ENCODE assay signal across 11 cellular contexts in the genomic region with DNA sequence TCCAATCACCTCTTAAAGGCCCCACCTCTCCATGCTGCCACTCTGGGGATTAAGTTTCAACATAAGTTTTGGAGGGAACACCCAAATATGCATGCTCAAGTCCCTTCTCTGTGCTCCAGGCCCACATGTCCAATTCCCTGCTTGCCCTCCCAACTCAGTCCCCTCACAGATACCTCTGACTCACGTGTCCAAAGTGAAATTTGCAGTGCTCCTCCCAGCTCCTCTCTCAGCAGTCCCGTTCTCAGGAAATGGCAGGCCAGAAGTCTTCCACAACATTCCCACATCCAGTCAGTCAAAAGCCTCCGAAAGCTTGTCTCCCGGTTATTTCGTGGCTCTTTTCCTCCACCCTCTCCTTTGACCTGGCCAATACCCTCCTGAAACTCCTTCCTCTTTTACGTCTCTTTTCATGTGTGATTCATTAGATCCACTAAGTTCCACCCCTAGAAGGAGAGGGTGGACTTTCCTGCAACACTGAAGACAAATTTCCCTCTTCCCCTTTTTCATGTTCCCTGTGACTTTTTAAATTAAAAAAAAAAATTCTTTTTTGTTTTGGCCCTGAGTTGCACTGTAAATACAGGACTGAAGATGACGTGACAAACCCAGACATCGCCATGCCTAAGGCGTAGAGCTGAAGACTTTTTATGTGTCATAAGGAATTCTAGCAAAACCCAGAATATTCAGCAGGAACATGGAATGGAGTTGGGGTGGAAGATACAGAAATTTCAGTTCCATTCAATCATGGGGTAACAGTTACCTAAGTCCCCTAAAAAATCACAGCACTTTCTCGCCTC. TPM values are rescaled to one million over a fixed set of nuclear protein-coding genes. Genes with fewer than 3 reads are reported as not detected.
DNase-seq lines count a peak whose midpoint lies in the region; ATAC-seq, FAIRE-seq and TF ChIP-seq lines count a peak whose summit lies in the region.
"Had no signal": no experiment of that assay in that cellular context is flagged by ENCODE, and none has a peak within 500 bp of the region (broad histone marks: within the 10 kb centered on the region; RNA-seq: fewer than 3 reads in every experiment).

No MANE protein-coding gene starts in this region.

- peaks cover 43% of the 10 kb centered on the region for H3K4me1 ChIP-seq in Caco-2
- peaks cover 93% of the 10 kb centered on the region for H3K4me1 ChIP-seq in OCI-LY7 (ENCODE audit: insufficient read depth, low read length, poor library complexity, severe bottlenecking)
- H3K4me1 ChIP-seq in esophagus squamous epithelium: peaks cover 32 to 81% (median 35%) of the 10 kb centered on the region in 3 donors
- H3K4me1 ChIP-seq in sigmoid colon: peaks cover 0 to 26% (median 18%) of the 10 kb centered on the region in 4 donors

- TF ChIP-seq POLR2A in esophagus squamous epithelium (IDR thresholded peaks at IDR 0.05): peak in 1 of 4 donors; percentile 50
- peak; percentile 13 to 28 for TF ChIP-seq POLR2A in sigmoid colon (IDR thresholded peaks at IDR 0.05)

- H3K4me3 ChIP-seq in Caco-2 (ENCODE audit: low read depth, low read length) (no peak overlapping the region), OCI-LY7 (ENCODE audit: low read depth, low read length, poor library complexity, severe bottlenecking) (no peak overlapping the region), esophagus squamous epithelium (peak overlapping the region in 3 of 4 donors; percentile 4 to 45 (median 22)), sigmoid colon (peak overlapping the region in 3 of 4 donors; percentile 8 to 77 (median 16))

- CTCF ChIA-PET in Caco-2 (lab: Charles Lee) (no interaction called here), OCI-LY7 (lab: Charles Lee; ENCODE audit: unreplicated experiment) (interaction anchor here (1.2 kb wide), 1 partner anchor 11 kb away, joined by 5 read pairs; no protein-coding TSS in a partner anchor)

- BruUV-seq in Caco-2 (replicated peaks; lab: Mats Ljungman, UMichigan): no TSS peak
- no TSS peak for BruUV-seq in OCI-LY7 (replicated peaks; lab: Mats Ljungman, UMichigan)

- peaks cover 11% of the 10 kb centered on the region; the same call in 1 of the 2 replicates for H3K79me2 ChIP-seq in OCI-LY7 (ENCODE audit: insufficient read depth, low read depth, low read length)

- no peak for TF ChIP-seq EP300 in sigmoid colon (IDR thresholded peaks at IDR 0.05)

- intact Hi-C loops in Caco-2 (cut with micrococcal nuclease; ENCODE audit: unreplicated experiment) (loop anchor here (10.0 kb wide), 1 partner anchor 369 kb away; no protein-coding TSS in a partner anchor), OCI-LY7 (cut with micrococcal nuclease; ENCODE audit: unreplicated experiment) (loop anchor here (5.0 kb wide), 1 partner anchor 357 kb away; no protein-coding TSS in a partner anchor), esophagus squamous epithelium (cut with DNase I) (no loop called here), sigmoid colon (cut with DNase I) (no loop called here)

- H3K36me3 ChIP-seq in Caco-2 (ENCODE audit: control insufficient read depth, insufficient read depth, low read length) (peaks cover 1% of the 10 kb centered on the region; the same call in 1 of the 2 replicates), OCI-LY7 (ENCODE audit: insufficient read depth, low read length) (no peaks in the 10 kb centered on the region), esophagus squamous epithelium (no peaks in the 10 kb centered on the region), sigmoid colon (no peaks in the 10 kb centered on the region)

- no peaks in the 10 kb centered on the region for H4K20me1 ChIP-seq in OCI-LY7 (ENCODE audit: insufficient read depth, low read length)

- no peak overlapping the region for H3K4me3 Mint-ChIP-seq in Caco-2 (ENCODE audit: unreplicated experiment)

- ATAC-seq in HG02588 (IDR thresholded peaks at IDR 0.05; ENCODE audit: unreplicated experiment) (no peak), HG02763 (IDR thresholded peaks at IDR 0.05; ENCODE audit: unreplicated experiment) (no peak)

- no peaks in the 10 kb centered on the region for H3K9me2 ChIP-seq in OCI-LY7 (ENCODE audit: insufficient read depth, low read length)

- DNase-seq in Caco-2 (no peak), OCI-LY7 (ENCODE audit: low spot score) (no peak), esophagus squamous epithelium (lab: John Stamatoyannopoulos, UW) (no peak), sigmoid colon (no peak), urothelium cell line (ENCODE audit: low spot score) (no peak)
- no peak for DNase-seq in stimulated activated CD4-positive, alpha-beta T cell treated with anti-CD3 and anti-CD28 coated beads, Interleukin-2, amount 100 ng/mL, for 24 hours
- DNase-seq: anterior cingulate cortex, Karpas-422, NCI-H526 had no signal

- H2AFZ ChIP-seq in OCI-LY7 (ENCODE audit: low read length): no peak overlapping the region

- peaks cover 8% of the 10 kb centered on the region for H3K36me3 Mint-ChIP-seq in Caco-2 (ENCODE audit: insufficient read depth, unreplicated experiment)

- H3K9me3 ChIP-seq in Caco-2: no peaks in the 10 kb centered on the region
- no peaks in the 10 kb centered on the region for H3K9me3 ChIP-seq in OCI-LY7 (ENCODE audit: low read length)
- no peaks in the 10 kb centered on the region for H3K9me3 ChIP-seq in esophagus squamous epithelium
- no peaks in the 10 kb centered on the region for H3K9me3 ChIP-seq in sigmoid colon

- no peak for FAIRE-seq in urothelium cell line (lab: Jason Lieb, UNC)

- POLR2A ChIA-PET in Caco-2 (lab: Charles Lee): interaction anchor here (0.5 kb wide), 1 partner anchor 298 kb away, joined by 4 read pairs; no protein-coding TSS in a partner anchor
- POLR2A ChIA-PET in OCI-LY7 (lab: Charles Lee): interaction anchor here (2.4 to 4.3 kb wide), 3 partner anchors 8 to 15 kb away, joined by 7 to 37 read pairs (median 29); no protein-coding TSS in a partner anchor

- H3K27ac Mint-ChIP-seq in Caco-2 (ENCODE audit: unreplicated experiment): peak overlapping the region; percentile 39

- no peaks in the 10 kb centered on the region for H3K9me3 Mint-ChIP-seq in Caco-2 (ENCODE audit: unreplicated experiment)

- peaks cover 47% of the 10 kb centered on the region for H3K4me1 Mint-ChIP-seq in Caco-2 (ENCODE audit: low read depth, unreplicated experiment)

- H3K27me3 ChIP-seq in Caco-2 (replicated peaks; ENCODE audit: control insufficient read depth, insufficient read depth, low read length) (no peaks in the 10 kb centered on the region), esophagus squamous epithelium (no peaks in the 10 kb centered on the region), sigmoid colon (no peaks in the 10 kb centered on the region)

- no peak overlapping the region for H3K27ac ChIP-seq in OCI-LY7 (ENCODE audit: low read depth, low read length, poor library complexity, severe bottlenecking)
- H3K27ac ChIP-seq in esophagus squamous epithelium: peak overlapping the region; percentile 11 to 70 (median 66)
- H3K27ac ChIP-seq in sigmoid colon: peak overlapping the region; percentile 34 to 66 (median 64)

- no peak for TF ChIP-seq CTCF in Caco-2 (IDR thresholded peaks at IDR 0.05; ENCODE audit: insufficient read depth in 1 of 2, low read depth in 1 of 2, low read length in 1 of 2, severe bottlenecking in 1 of 2, unreplicated experiment in 1 of 2)
- no peak for TF ChIP-seq CTCF in OCI-LY7 (conservative IDR thresholded peaks at IDR 0.05; ENCODE audit: low read length)
- TF ChIP-seq CTCF in esophagus squamous epithelium (IDR thresholded peaks at IDR 0.05): no peak
- no peak for TF ChIP-seq CTCF in sigmoid colon (IDR thresholded peaks at IDR 0.05)

- no peaks in the 10 kb centered on the region for H3K27me3 Mint-ChIP-seq in Caco-2 (ENCODE audit: insufficient read depth, unreplicated experiment)

- 66 to 73% methylated on average over 10 of the region's 10 CpGs for WGBS in esophagus squamous epithelium, 2 donors
- 72 to 85% methylated on average over 10 of the region's 10 CpGs for WGBS in sigmoid colon, 2 donors

- H3K4me2 ChIP-seq in OCI-LY7 (ENCODE audit: low read length): 0 out of 2 replicates have a peak overlapping the region, but pooled peaks have one; percentile 4

RNA-seq across cellular contexts. Expression of gene MGAT1, which starts 12.8 kb away (rescaled TPM):
- total RNA-seq in Caco-2 (2022) (80.1 and 82.5 TPM in 2 replicates), OCI-LY7 (2022) (95.2 and 103 TPM in 2 replicates), esophagus squamous epithelium (100 to 1,000 TPM in 2 of 4 donors, 10 to 100 TPM in 2; 62.6 to 163 (median 111) TPM), sigmoid colon (100 to 1,000 TPM in 3 of 4 donors, 10 to 100 TPM in 1; 94.5 to 149 (median 121) TPM)
- total RNA-seq in OCI-LY7 (2014; rRNA removed; shearing (Covaris generic)): 65.2 and 75.4 TPM in 2 replicates
- 100 to 1,000 TPM in 1 of 3 donors, 10 to 100 TPM in 2; 41.4 to 134 (median 71.2) TPM for polyA plus RNA-seq in sigmoid colon

RNA-seq across cellular contexts. Expression of gene ZFP62, which starts 45.6 kb away (rescaled TPM):
- 34.4 and 35.9 TPM in 2 replicates for total RNA-seq in Caco-2 (2022)
- 58.4 and 59.0 TPM in 2 replicates for total RNA-seq in OCI-LY7 (2014; rRNA removed; shearing (Covaris generic))
- 69.2 and 79.1 TPM in 2 replicates for total RNA-seq in OCI-LY7 (2022)
- total RNA-seq in esophagus squamous epithelium: 10 to 100 TPM in 3 of 4 donors, 1 to 10 TPM in 1; 8.9 to 32.6 (median 19.2) TPM
- total RNA-seq in sigmoid colon: 10 to 100 TPM; 18.7 to 34.6 (median 27.3) TPM
- 10 to 100 TPM; 12.9 to 23.7 (median 16.2) TPM for polyA plus RNA-seq in sigmoid colon

Comparison
In these comparisons a context has a peak if more than half of its experiments do, and no peak if none do; other contexts are left out.
1. H3K4me3 ChIP-seq: peak in esophagus squamous epithelium (3 of 4) and sigmoid colon (3 of 4); none in Caco-2 (single experiment) and OCI-LY7 (single experiment).
2. intact Hi-C loops: an anchor here in Caco-2 (10.0 kb wide) and OCI-LY7 (5.0 kb wide); none called in esophagus squamous epithelium and sigmoid colon.